15 cellular contexts compared by ENCODE assay signal in the genomic region with DNA sequence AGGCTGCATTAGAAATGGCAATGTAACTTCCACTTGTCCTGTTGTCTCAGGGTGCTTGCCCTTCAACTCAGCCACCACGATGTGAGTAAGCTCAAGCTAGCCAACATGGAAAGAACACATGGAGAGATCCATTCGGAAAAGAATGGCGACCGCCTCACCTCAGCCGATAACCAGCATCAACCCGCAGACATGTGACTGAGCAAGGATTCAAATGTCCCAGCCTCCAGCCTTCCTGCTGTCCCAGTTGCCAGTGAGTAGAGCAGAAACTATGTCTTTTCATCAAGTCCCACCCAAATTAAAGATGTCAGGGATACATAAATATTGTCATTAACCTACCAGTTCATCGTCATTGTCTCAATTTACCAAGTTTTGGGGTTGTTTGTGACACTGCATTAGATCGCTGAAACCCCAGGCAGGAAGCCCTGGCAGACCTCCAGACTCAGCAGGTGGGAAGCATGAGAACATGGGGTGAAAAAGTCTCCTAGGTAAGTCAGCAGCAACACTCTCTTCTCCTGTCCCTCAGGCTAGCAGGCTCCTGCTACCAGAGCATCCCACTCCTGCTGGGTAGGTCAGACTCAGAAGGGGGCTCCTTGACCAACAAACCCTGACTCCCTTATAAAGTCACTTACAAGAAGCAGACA.
DNase-seq lines count a peak whose midpoint lies in the region; TF ChIP-seq lines count a peak whose summit lies in the region.
"Had no signal": no experiment of that assay in that cellular context is flagged by ENCODE, and none has a peak within 500 bp of the region (broad histone marks: within the 10 kb centered on the region; RNA-seq: fewer than 3 reads in every experiment).

No MANE protein-coding gene starts in this region.

- peaks cover 79% of the 10 kb centered on the region for H3K4me1 Mint-ChIP-seq in activated CD4-positive, alpha-beta memory T cell treated with anti-CD3 and anti-CD28 coated beads, Interleukin-2, amount 10 ng/mL, durations not matched to agents 7 days and 5 days

- H3K36me3 Mint-ChIP-seq in activated CD4-positive, alpha-beta memory T cell treated with anti-CD3 and anti-CD28 coated beads, Interleukin-2, amount 10 ng/mL, durations not matched to agents 7 days and 5 days (ENCODE audit: low read depth): peaks cover 57% of the 10 kb centered on the region

- DNase-seq in NCI-H748 (lab: John Stamatoyannopoulos, UW; ENCODE audit: unreplicated experiment): peak; percentile 11
- DNase-seq in NCI-H748 treated with DMSO at 0.1 percent for 48 hours (lab: John Stamatoyannopoulos, UW): no peak
- no peak for DNase-seq in activated CD4-positive, alpha-beta memory T cell treated with anti-CD3 and anti-CD28 coated beads, Interleukin-2, amount 10 ng/mL, durations not matched to agents 7 days and 5 days
- peak; percentile 63 for DNase-seq in myocyte (ENCODE audit: low read depth)
- DNase-seq in cardiac septum (ENCODE audit: low spot score): no peak
- DNase-seq in KBM-7: no peak
- DNase-seq in OCI-M1 (lab: John Stamatoyannopoulos, UW): no peak
- DNase-seq: ACHN; Caco-2; central memory CD4-positive, alpha-beta T cell; spleen; T1000; testis had no signal

- no peak for TF ChIP-seq CTCF in HEK293 (tag by site-specific recombination; IDR thresholded peaks at IDR 0.05)

- no peaks in the 10 kb centered on the region for H3K9me3 ChIP-seq in HEK293 (ENCODE audit: control insufficient read depth, insufficient read depth, low read depth, low read length)
- H3K9me3 ChIP-seq: Caco-2, spleen, testis had no signal

- H3K27ac ChIP-seq in HEK293 (ENCODE audit: extremely low read depth, low read depth, low read length): no peak overlapping the region
- H3K27ac ChIP-seq: parathyroid adenoma, spleen, testis had no signal

- H3K27me3 Mint-ChIP-seq in activated CD4-positive, alpha-beta memory T cell treated with anti-CD3 and anti-CD28 coated beads, Interleukin-2, amount 10 ng/mL, durations not matched to agents 7 days and 5 days: no peaks in the 10 kb centered on the region

- H3K4me3 ChIP-seq in HEK293 (ENCODE audit: low read depth, low read length): no peak overlapping the region
- H3K4me3 ChIP-seq: spleen, testis had no signal

- CTCF ChIA-PET in HEK293 (lab: Yijun Ruan, JAX): interaction anchor here (0.6 kb wide), 1 partner anchor 94 kb away, joined by 4 read pairs; no protein-coding TSS in a partner anchor
- CTCF ChIA-PET in activated CD4-positive, alpha-beta memory T cell treated with anti-CD3 and anti-CD28 coated beads, Interleukin-2, amount 10 ng/mL, durations not matched to agents 7 days and 5 days (lab: Charles Lee): interaction anchor here (1.3 to 3.8 kb wide), 3 partner anchors 66 to 92 kb away, joined by 4 to 29 read pairs (median 22); a partner anchor contains a TSS

- no peaks in the 10 kb centered on the region for H3K9me3 Mint-ChIP-seq in activated CD4-positive, alpha-beta memory T cell treated with anti-CD3 and anti-CD28 coated beads, Interleukin-2, amount 10 ng/mL, durations not matched to agents 7 days and 5 days

- intact Hi-C loops in cardiac septum (cut with DNase I): no loop called here

- peak overlapping the region; percentile 99 for H3K27ac Mint-ChIP-seq in activated CD4-positive, alpha-beta memory T cell treated with anti-CD3 and anti-CD28 coated beads, Interleukin-2, amount 10 ng/mL, durations not matched to agents 7 days and 5 days

- no peak overlapping the region for H3K4me3 Mint-ChIP-seq in activated CD4-positive, alpha-beta memory T cell treated with anti-CD3 and anti-CD28 coated beads, Interleukin-2, amount 10 ng/mL, durations not matched to agents 7 days and 5 days

- in situ Hi-C loops in KBM-7 (cut with MboI; ENCODE audit: low pct_unique_long_range_greater_than_20kb, low sequenced_read_pairs): no loop called here

- H3K36me3 ChIP-seq in HEK293 (ENCODE audit: control insufficient read depth in 2 of 2, insufficient read depth in 1 of 2, low read length in 2 of 2): no peaks in the 10 kb centered on the region
- H3K36me3 ChIP-seq: spleen had no signal

- H3K4me1 ChIP-seq in HEK293 (ENCODE audit: control insufficient read depth, insufficient read depth, low read length): peaks cover 19% of the 10 kb centered on the region
- H3K4me1 ChIP-seq: Caco-2, testis had no signal

- POLR2A ChIA-PET in HEK293 (lab: Yijun Ruan, JAX): no interaction called here
- POLR2A ChIA-PET in activated CD4-positive, alpha-beta memory T cell treated with anti-CD3 and anti-CD28 coated beads, Interleukin-2, amount 10 ng/mL, durations not matched to agents 7 days and 5 days (lab: Charles Lee): interaction anchor here (1.1 to 10.1 kb wide), 5 partner anchors 11 to 212 kb away, joined by 5 to 191 read pairs (median 25); a partner anchor contains a TSS

TF ChIP-seq in HEK293, 187 proteins besides CTCF, POLR2A, EP300 and RAD21:
- no peak for TF ChIP-seq GLI4 (tag by site-specific recombination; IDR thresholded peaks at IDR 0.05)
- TF ChIP-seq, protein P1, sequence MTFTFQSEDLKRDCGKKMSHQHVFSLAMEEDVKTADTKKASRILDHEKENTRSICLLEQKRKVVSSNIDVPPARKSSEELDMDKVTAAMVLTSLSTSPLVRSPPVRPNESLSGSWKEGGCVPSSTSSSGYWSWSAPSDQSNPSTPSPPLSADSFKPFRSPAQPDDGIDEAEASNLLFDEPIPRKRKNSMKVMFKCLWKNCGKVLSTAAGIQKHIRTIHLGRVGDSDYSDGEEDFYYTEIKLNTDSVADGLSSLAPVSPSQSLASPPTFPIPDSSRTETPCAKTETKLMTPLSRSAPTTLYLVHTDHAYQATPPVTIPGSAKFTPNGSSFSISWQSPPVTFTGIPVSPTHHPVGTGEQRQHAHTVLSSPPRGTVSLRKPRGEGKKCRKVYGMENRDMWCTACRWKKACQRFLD (tag by site-specific recombination; IDR thresholded peaks at IDR 0.05): no peak
- no peak for TF ChIP-seq ZNF677 (tag by site-specific recombination; IDR thresholded peaks at IDR 0.05)
- TF ChIP-seq ZNF571 (tag by site-specific recombination; IDR thresholded peaks at IDR 0.05): no peak
- TF ChIP-seq ZNF239 (tag by site-specific recombination; IDR thresholded peaks at IDR 0.05): no peak
- TF ChIP-seq GLIS1 (tag by site-specific recombination; IDR thresholded peaks at IDR 0.05): peak; percentile 63
- peak; percentile 60; the same call in 1 of the 2 replicates for TF ChIP-seq ZIC2 (tag by site-specific recombination; IDR thresholded peaks at IDR 0.05)
- peak; percentile 24; the same call in 1 of the 2 replicates for TF ChIP-seq ZBTB17 (tag by site-specific recombination; IDR thresholded peaks at IDR 0.05)
- no peak for TF ChIP-seq MZF1 (tag by site-specific recombination; IDR thresholded peaks at IDR 0.05; ENCODE audit: borderline replicate concordance)
- 0 out of 2 replicates have a peak, but pooled peaks have one; percentile 30 for TF ChIP-seq OSR2 (tag by site-specific recombination; IDR thresholded peaks at IDR 0.05)
- no peak for TF ChIP-seq ZNF140 (tag by site-specific recombination; IDR thresholded peaks at IDR 0.05)

Comparison
In these comparisons a context has a peak if more than half of its experiments do, and no peak if none do; other contexts are left out.
1. DNase-seq: peak in NCI-H748 (single experiment) and myocyte (single experiment); none in NCI-H748 treated with DMSO at 0.1 percent for 48 hours (single experiment), activated CD4-positive, alpha-beta memory T cell treated with anti-CD3 and anti-CD28 coated beads, Interleukin-2, amount 10 ng/mL, durations not matched to agents 7 days and 5 days (single experiment), cardiac septum (single experiment), KBM-7 (single experiment) and OCI-M1 (single experiment).